In the genomic region with DNA sequence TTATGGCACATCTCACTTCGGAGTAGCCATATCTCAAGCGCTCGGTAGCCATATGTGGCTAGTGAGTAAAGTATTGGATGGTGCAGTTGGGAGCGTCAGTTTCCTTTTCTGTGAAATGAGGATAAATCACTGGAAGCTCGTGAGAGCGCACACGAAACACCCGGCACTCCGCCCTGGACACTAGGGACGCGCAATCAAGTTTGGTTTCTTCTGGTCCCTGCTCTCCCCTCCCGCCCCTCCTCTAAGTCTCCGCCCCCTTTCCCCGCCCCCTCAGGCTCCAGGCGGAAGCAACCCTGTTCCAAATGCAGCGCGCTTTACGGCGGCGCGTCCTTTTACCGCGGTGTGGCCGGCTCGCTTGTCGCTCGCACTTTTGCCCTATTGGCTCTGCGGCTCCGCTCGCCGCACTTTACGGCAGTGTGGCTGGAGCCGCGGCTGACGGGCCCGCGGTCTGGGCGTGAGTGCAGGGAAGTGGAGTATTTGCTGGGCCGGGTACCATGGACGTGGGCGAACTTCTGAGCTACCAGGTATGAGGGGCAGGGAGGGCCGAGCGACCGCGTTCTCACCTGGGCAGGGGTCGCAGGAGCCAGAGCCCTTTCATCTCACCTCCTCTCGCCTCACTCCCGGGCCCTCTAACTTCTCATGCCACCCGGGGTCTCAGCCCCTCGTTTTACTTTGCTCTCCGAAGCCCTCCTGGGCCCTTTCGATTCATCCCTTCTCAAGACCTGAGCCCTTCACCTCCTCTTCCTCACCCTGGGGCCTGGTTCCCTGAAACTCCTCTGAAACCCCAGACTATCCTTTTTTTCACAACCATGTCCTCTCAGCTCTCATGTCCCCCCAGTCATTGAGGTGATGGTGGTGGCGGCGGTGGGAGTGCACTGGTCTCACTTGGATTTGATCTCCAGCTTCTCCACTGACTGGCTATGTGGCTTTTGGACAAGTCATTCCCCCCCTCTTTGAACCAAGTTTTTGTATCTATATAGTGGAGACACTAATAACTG, we compare ENCODE assay signal across 8 cellular contexts.
DNase-seq lines count a peak whose midpoint lies in the region; ATAC-seq lines count a peak whose summit lies in the region.

A gene with protein sequence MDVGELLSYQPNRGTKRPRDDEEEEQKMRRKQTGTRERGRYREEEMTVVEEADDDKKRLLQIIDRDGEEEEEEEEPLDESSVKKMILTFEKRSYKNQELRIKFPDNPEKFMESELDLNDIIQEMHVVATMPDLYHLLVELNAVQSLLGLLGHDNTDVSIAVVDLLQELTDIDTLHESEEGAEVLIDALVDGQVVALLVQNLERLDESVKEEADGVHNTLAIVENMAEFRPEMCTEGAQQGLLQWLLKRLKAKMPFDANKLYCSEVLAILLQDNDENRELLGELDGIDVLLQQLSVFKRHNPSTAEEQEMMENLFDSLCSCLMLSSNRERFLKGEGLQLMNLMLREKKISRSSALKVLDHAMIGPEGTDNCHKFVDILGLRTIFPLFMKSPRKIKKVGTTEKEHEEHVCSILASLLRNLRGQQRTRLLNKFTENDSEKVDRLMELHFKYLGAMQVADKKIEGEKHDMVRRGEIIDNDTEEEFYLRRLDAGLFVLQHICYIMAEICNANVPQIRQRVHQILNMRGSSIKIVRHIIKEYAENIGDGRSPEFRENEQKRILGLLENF (plus strand): TSS at position 402 of the 998 bp plus-strand sequence. CDS start 93 bp downstream, at position 495.

- H3K27me3 Mint-ChIP-seq in central memory CD8-positive, alpha-beta T cell = peaks cover 26% of the 10 kb centered on the region

- H3K4me3 Mint-ChIP-seq in central memory CD8-positive, alpha-beta T cell = peak within 1 kb of the TSS; percentile 98

- DNase-seq in AG20443 (ENCODE audit: low spot score) (peak; percentile 98), NCI-H446 treated with DMSO at 0.1 percent for 48 hours (lab: John Stamatoyannopoulos, UW) (peak; percentile 90), islet precursor cell (peak; percentile 99)
- DNase-seq in activated CD4-positive, CD25-positive, alpha-beta regulatory T cell treated with anti-CD3 and anti-CD28 coated beads, Interleukin-2, amount 50 U/mL, for 16 hours (ENCODE audit: low read depth, low spot score) = peak; percentile 93
- DNase-seq in central memory CD8-positive, alpha-beta T cell (ENCODE audit: low spot score in 2 of 2) = peak; percentile 81 to 90
- peak; percentile 90 to 95 (median 93) for DNase-seq in stimulated activated CD4-positive, alpha-beta T cell treated with anti-CD3 and anti-CD28 coated beads, Interleukin-12 subunit alpha, Interleukin-12 subunit beta, amount 100 ng/mL, for 48 hours (ENCODE audit: low read depth in 2 of 3, low spot score in 1 of 3)

- peaks cover 7% of the 10 kb centered on the region for H3K36me3 Mint-ChIP-seq in central memory CD8-positive, alpha-beta T cell (ENCODE audit: insufficient read depth)

- ATAC-seq in GM19043 (IDR thresholded peaks at IDR 0.05; ENCODE audit: low read depth, unreplicated experiment) = peak; percentile 72
- peak; percentile 81 for ATAC-seq in HG03354 (IDR thresholded peaks at IDR 0.05; ENCODE audit: poor library complexity, severe bottlenecking, unreplicated experiment)
- peak; percentile 94 for ATAC-seq in central memory CD8-positive, alpha-beta T cell (replicated peaks; ENCODE audit: extremely low read depth, poor library complexity, severe bottlenecking)

- H3K4me1 Mint-ChIP-seq in central memory CD8-positive, alpha-beta T cell = peaks cover 43% of the 10 kb centered on the region

- peak within 1 kb of the TSS; percentile 98 for H3K27ac Mint-ChIP-seq in central memory CD8-positive, alpha-beta T cell (ENCODE audit: low read depth)

- H3K9me3 Mint-ChIP-seq in central memory CD8-positive, alpha-beta T cell = no peaks in the 10 kb centered on the region

Comparison
In these comparisons a context has a peak if more than half of its experiments do, and no peak if none do; other contexts are left out.
1. Peak in every context shown above with its lines: DNase-seq and ATAC-seq.